In the genomic region with DNA sequence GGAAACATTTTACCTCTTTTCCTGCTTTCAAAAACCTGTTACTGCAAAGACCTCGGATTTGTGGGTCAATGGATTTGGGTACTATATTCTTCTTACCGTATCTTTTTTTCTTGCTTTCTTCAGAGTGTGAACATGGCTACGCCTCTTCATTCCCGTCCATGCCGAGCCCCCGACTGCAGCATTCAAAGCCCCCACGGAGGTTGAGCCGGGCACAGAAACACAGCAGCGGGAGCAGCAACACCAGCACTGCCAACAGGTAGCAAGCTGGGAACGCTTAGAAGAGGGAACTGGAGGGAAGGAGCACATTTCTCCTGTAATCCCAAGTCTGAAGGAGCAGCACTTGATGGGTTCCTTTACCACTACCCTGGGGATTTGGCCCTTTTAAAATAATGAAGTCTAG, we compare ENCODE assay signal across 11 cellular contexts. TPM values are rescaled to one million over a fixed set of nuclear protein-coding genes. Genes with fewer than 3 reads are reported as not detected.
DNase-seq lines count a peak whose midpoint lies in the region; ATAC-seq lines count a peak whose summit lies in the region.
"Had no signal": no experiment of that assay in that cellular context is flagged by ENCODE, and none has a peak within 500 bp of the region (broad histone marks: within the 10 kb centered on the region; RNA-seq: fewer than 3 reads in every experiment).

No MANE protein-coding gene starts in this region.

- peaks cover 30% of the 10 kb centered on the region for H3K4me1 Mint-ChIP-seq in activated T-cell treated with anti-CD3 and anti-CD28 coated beads, Interleukin-2, amount 50 U/mL, for 24 hours (ENCODE audit: low read depth)
- H3K4me1 Mint-ChIP-seq in activated CD4-positive, alpha-beta memory T cell treated with anti-CD3 and anti-CD28 coated beads for 36 hours (ENCODE audit: low read depth), result peaks cover 20% of the 10 kb centered on the region
- peaks cover 14 to 15% of the 10 kb centered on the region in 2 donors for H3K4me1 Mint-ChIP-seq in immature natural killer cell

- peaks cover 5 to 12% (median 11%) of the 10 kb centered on the region in 5 donors for H3K4me1 ChIP-seq in subcutaneous abdominal adipose tissue (ENCODE audit: control insufficient read depth in 5 of 5, insufficient read depth in 5 of 5, low read length in 5 of 5)

- H3K27me3 Mint-ChIP-seq in activated T-cell treated with anti-CD3 and anti-CD28 coated beads, Interleukin-2, amount 50 U/mL, for 24 hours, result no peaks in the 10 kb centered on the region
- no peaks in the 10 kb centered on the region for H3K27me3 Mint-ChIP-seq in activated CD4-positive, alpha-beta memory T cell treated with anti-CD3 and anti-CD28 coated beads for 36 hours
- peaks cover 5 to 21% (median 11%) of the 10 kb centered on the region in 3 donors for H3K27me3 Mint-ChIP-seq in immature natural killer cell (ENCODE audit: low read depth in 3 of 3)

- H3K36me3 Mint-ChIP-seq in activated T-cell treated with anti-CD3 and anti-CD28 coated beads, Interleukin-2, amount 50 U/mL, for 24 hours (ENCODE audit: low read depth), result peaks cover 25% of the 10 kb centered on the region
- H3K36me3 Mint-ChIP-seq in activated CD4-positive, alpha-beta memory T cell treated with anti-CD3 and anti-CD28 coated beads for 36 hours, result peaks cover 12% of the 10 kb centered on the region
- peaks cover 0 to 5% (median 0%) of the 10 kb centered on the region in 3 donors for H3K36me3 Mint-ChIP-seq in immature natural killer cell

- no peak overlapping the region for H3K27ac Mint-ChIP-seq in activated T-cell treated with anti-CD3 and anti-CD28 coated beads, Interleukin-2, amount 50 U/mL, for 24 hours
- H3K27ac Mint-ChIP-seq in activated CD4-positive, alpha-beta memory T cell treated with anti-CD3 and anti-CD28 coated beads for 36 hours, result no peak overlapping the region
- H3K27ac Mint-ChIP-seq in immature natural killer cell, result peak overlapping the region in 2 of 6 donors; percentile 63 to 72

- intact Hi-C loops in activated CD4-positive, alpha-beta memory T cell treated with anti-CD3 and anti-CD28 coated beads for 36 hours (cut with micrococcal nuclease), result loop anchor here (5.0 kb wide), 3 partner anchors 151 to 306 kb away; a partner anchor contains a TSS

- no peak for DNase-seq in activated T-cell treated with anti-CD3 and anti-CD28 coated beads, Interleukin-2, amount 50 U/mL, for 24 hours
- DNase-seq in activated T-cell treated with anti-CD3 and anti-CD28 coated beads for 4 hours, result no peak
- no peak for DNase-seq in activated CD4-positive, alpha-beta memory T cell treated with anti-CD3 and anti-CD28 coated beads for 36 hours
- DNase-seq in immature natural killer cell, result no peak
- no peak for DNase-seq in NCI-H1105 treated with DMSO at 0.1 percent for 48 hours (lab: John Stamatoyannopoulos, UW)
- DNase-seq: activated effector memory CD4-positive, alpha-beta T cell treated with Interleukin-2 at 50 U/mL for 16 hours; NCI-H1105; NCI-H774 had no signal

- H3K27ac ChIP-seq in subcutaneous abdominal adipose tissue (ENCODE audit: low read depth, low read length), result peak overlapping the region; percentile 65

- no peaks in the 10 kb centered on the region for H3K27me3 ChIP-seq in subcutaneous abdominal adipose tissue (ENCODE audit: control insufficient read depth in 5 of 5, insufficient read depth in 4 of 5, low read length in 5 of 5)

- peaks cover 0 to 6% (median 3%) of the 10 kb centered on the region in 5 donors for H3K36me3 ChIP-seq in subcutaneous abdominal adipose tissue (ENCODE audit: control insufficient read depth in 5 of 5, insufficient read depth in 5 of 5, low read length in 5 of 5)

- CTCF ChIA-PET in activated CD4-positive, alpha-beta memory T cell treated with anti-CD3 and anti-CD28 coated beads for 36 hours (lab: Charles Lee), result interaction anchor here (12.4 kb wide), 1 partner anchor 18 kb away, joined by 197 read pairs; a partner anchor contains a TSS

- no peaks in the 10 kb centered on the region for H3K9me3 Mint-ChIP-seq in activated T-cell treated with anti-CD3 and anti-CD28 coated beads, Interleukin-2, amount 50 U/mL, for 24 hours
- H3K9me3 Mint-ChIP-seq in activated CD4-positive, alpha-beta memory T cell treated with anti-CD3 and anti-CD28 coated beads for 36 hours, result no peaks in the 10 kb centered on the region
- H3K9me3 Mint-ChIP-seq in immature natural killer cell, result no peaks in the 10 kb centered on the region

- POLR2A ChIA-PET in activated CD4-positive, alpha-beta memory T cell treated with anti-CD3 and anti-CD28 coated beads for 36 hours (lab: Charles Lee), result no interaction called here

- peak overlapping the region; percentile 95 for H3K4me3 Mint-ChIP-seq in activated T-cell treated with anti-CD3 and anti-CD28 coated beads, Interleukin-2, amount 50 U/mL, for 24 hours
- peak overlapping the region; percentile 27 for H3K4me3 Mint-ChIP-seq in activated CD4-positive, alpha-beta memory T cell treated with anti-CD3 and anti-CD28 coated beads for 36 hours
- H3K4me3 Mint-ChIP-seq in immature natural killer cell, result peak overlapping the region; percentile 54 to 95 (median 89)

- H3K4me3 ChIP-seq in subcutaneous abdominal adipose tissue (ENCODE audit: low read depth in 1 of 5, low read length in 5 of 5), result peak overlapping the region in 1 of 5 donors; percentile 71

- peak overlapping the region in 1 of 5 donors; percentile 75 for H3K9ac ChIP-seq in subcutaneous abdominal adipose tissue (ENCODE audit: low read length in 5 of 5)

- no peaks in the 10 kb centered on the region for H3K9me3 ChIP-seq in subcutaneous abdominal adipose tissue (ENCODE audit: control insufficient read depth in 5 of 5, low read length in 5 of 5)

- no peak for ATAC-seq in HG03378 (IDR thresholded peaks at IDR 0.05; ENCODE audit: unreplicated experiment)
- ATAC-seq in HG03097 (IDR thresholded peaks at IDR 0.05; ENCODE audit: low FRiP score, unreplicated experiment), result no peak

RNA-seq across cellular contexts. Expression of a gene that starts 20.7 kb away (rescaled TPM):
- total RNA-seq in activated CD4-positive, alpha-beta memory T cell treated with anti-CD3 and anti-CD28 coated beads for 36 hours, result 10 to 100 TPM; 29.3 to 33.1 TPM
- polyA plus RNA-seq in immature natural killer cell, result 10 to 100 TPM in 1 of 3 donors, 1 to 10 TPM in 2; 7.1 to 11.4 (median 9.7) TPM

Comparison
In these comparisons a context has a peak if more than half of its experiments do, and no peak if none do; other contexts are left out.
1. H3K4me3 Mint-ChIP-seq: peak in every context shown above with its lines; median percentile 95 in activated T-cell treated with anti-CD3 and anti-CD28 coated beads, Interleukin-2, amount 50 U/mL, for 24 hours; 89 in immature natural killer cell; 27 in activated CD4-positive, alpha-beta memory T cell treated with anti-CD3 and anti-CD28 coated beads for 36 hours.